In genomic region chr7:105268056-105268455, GRCh38 we compare ENCODE assay signal across 8 cellular contexts.
DNase-seq lines count a peak whose midpoint lies in the region; ATAC-seq and TF ChIP-seq lines count a peak whose summit lies in the region.

No MANE protein-coding gene starts in this region.

- H3K9me2 ChIP-seq in hepatocyte (replicated peaks; ENCODE audit: insufficient read depth), result no peaks in the 10 kb centered on the region

- H3K27me3 Mint-ChIP-seq in activated naive CD8-positive, alpha-beta T cell, result no peaks in the 10 kb centered on the region

- H3K27ac Mint-ChIP-seq in activated naive CD8-positive, alpha-beta T cell, result peak overlapping the region; percentile 94

- in situ Hi-C loops in G401 (cut with HindIII; ENCODE audit: low sequenced_read_pairs), result no loop called here

- ATAC-seq in HG03159 (IDR thresholded peaks at IDR 0.05; ENCODE audit: unreplicated experiment) (peak; percentile 56), GM21515 (IDR thresholded peaks at IDR 0.05; ENCODE audit: unreplicated experiment) (no peak), HG03039 (IDR thresholded peaks at IDR 0.05; ENCODE audit: unreplicated experiment) (no peak)

- DNase-seq in G401 (ENCODE audit: low spot score), result peak; percentile 66
- peak; percentile 21 for DNase-seq in hepatocyte (ENCODE audit: low spot score)
- DNase-seq in substantia nigra (lab: John Stamatoyannopoulos, UW), result no peak
- no peak for DNase-seq in NCI-H2107 (lab: John Stamatoyannopoulos, UW)

- no peaks in the 10 kb centered on the region for H3K36me3 Mint-ChIP-seq in activated naive CD8-positive, alpha-beta T cell

- H3K4me2 ChIP-seq in hepatocyte, result peak overlapping the region; percentile 71

- H3K9me3 ChIP-seq in hepatocyte (ENCODE audit: low read depth), result no peaks in the 10 kb centered on the region

- 82% methylated on average over 1 of the region's 1 CpG for WGBS in hepatocyte (ENCODE audit: low lambda C conversion rate, missing lambda C conversion rate)

- H3K4me3 Mint-ChIP-seq in activated naive CD8-positive, alpha-beta T cell, result peak overlapping the region; percentile 92

- peaks cover 73% of the 10 kb centered on the region for H3K4me1 Mint-ChIP-seq in activated naive CD8-positive, alpha-beta T cell (ENCODE audit: low read depth)

- H3K4me1 ChIP-seq in hepatocyte (ENCODE audit: insufficient read depth), result peaks cover 14% of the 10 kb centered on the region

- H2AFZ ChIP-seq in hepatocyte, result no peak overlapping the region

- no peaks in the 10 kb centered on the region for H3K9me3 Mint-ChIP-seq in activated naive CD8-positive, alpha-beta T cell (ENCODE audit: low read depth)

- no peaks in the 10 kb centered on the region for H3K36me3 ChIP-seq in hepatocyte (replicated peaks; ENCODE audit: insufficient read depth, low read depth)

- peaks cover 78% of the 10 kb centered on the region for H3K79me2 ChIP-seq in hepatocyte

- TF ChIP-seq CTCF in hepatocyte (IDR thresholded peaks at IDR 0.05; ENCODE audit: poor library complexity), result no peak

- no peaks in the 10 kb centered on the region for H3K27me3 ChIP-seq in hepatocyte

- no peaks in the 10 kb centered on the region for H4K20me1 ChIP-seq in hepatocyte (ENCODE audit: insufficient read depth, poor library complexity, severe bottlenecking)

- peak overlapping the region; percentile 7 for H3K4me3 ChIP-seq in hepatocyte

- H3K27ac ChIP-seq in hepatocyte (peak overlapping the region; percentile 77), substantia nigra (ENCODE audit: low read depth, low read length, poor library complexity, severe bottlenecking) (peak overlapping the region; percentile 68)

Comparison
In these comparisons a context has a peak if more than half of its experiments do, and no peak if none do; other contexts are left out.
1. DNase-seq: peak in G401 (single experiment) and hepatocyte (single experiment); none in substantia nigra (0 of 49) and NCI-H2107 (single experiment).